Comparison of ENCODE assay signal across 9 cellular contexts in genomic region chr12:111407371-111408115, GRCh38. TPM values are rescaled to one million over a fixed set of nuclear protein-coding genes. Genes with fewer than 3 reads are reported as not detected.
A peak's percentile ranks its signal among the peaks of the same experiment; 100 is the strongest.
DNase-seq lines count a peak whose midpoint lies in the region; ATAC-seq, FAIRE-seq and TF ChIP-seq lines count a peak whose summit lies in the region.
"Had no signal": no experiment of that assay in that cellular context is flagged by ENCODE, and none has a peak within 500 bp of the region (broad histone marks: within the 10 kb centered on the region; RNA-seq: fewer than 3 reads in every experiment).

No MANE protein-coding gene starts in this region.

- H3K4me1 ChIP-seq in SK-N-SH (ENCODE audit: control insufficient read depth in 1 of 2, insufficient read depth in 2 of 2, low read depth in 1 of 2, low read length in 1 of 2) (peaks cover 52 to 54% of the 10 kb centered on the region in 2 experiments; a peak in 3 of 4 replicates), adipocyte (ENCODE audit: control insufficient read depth, insufficient read depth, low read length) (peaks cover 64% of the 10 kb centered on the region), kidney (ENCODE audit: control insufficient read depth in 1 of 2, insufficient read depth in 1 of 2, low read depth in 1 of 2, low read length in 2 of 2) (peaks cover 7 to 58% of the 10 kb centered on the region in 2 donors), suprapubic skin (peaks cover 88% of the 10 kb centered on the region)

- H3K9ac ChIP-seq in SK-N-SH (peak overlapping the region; percentile 92), adipocyte (ENCODE audit: low read length) (peak overlapping the region; percentile 95), kidney (ENCODE audit: low read length in 2 of 2) (peak overlapping the region; percentile 54 to 89)

- no peaks in the 10 kb centered on the region for H3K27me3 ChIP-seq in SK-N-SH (ENCODE audit: insufficient read depth)
- no peaks in the 10 kb centered on the region for H3K27me3 ChIP-seq in adipocyte (replicated peaks; ENCODE audit: control insufficient read depth, insufficient read depth, low read length)
- H3K27me3 ChIP-seq in suprapubic skin: no peaks in the 10 kb centered on the region

- 0 out of 2 replicates have a peak, but pooled peaks cover 3% of the 10 kb centered on the region for H4K20me1 ChIP-seq in SK-N-SH (ENCODE audit: insufficient read depth)

- no peak for TF ChIP-seq RAD21 in SK-N-SH (IDR thresholded peaks at IDR 0.05; ENCODE audit: low read length)

- H3K9me3 ChIP-seq in SK-N-SH: no peaks in the 10 kb centered on the region
- no peaks in the 10 kb centered on the region for H3K9me3 ChIP-seq in adipocyte (ENCODE audit: control insufficient read depth, low read length)
- H3K9me3 ChIP-seq in kidney (ENCODE audit: control insufficient read depth in 1 of 2, low read length in 2 of 2): no peaks in the 10 kb centered on the region
- H3K9me3 ChIP-seq in suprapubic skin: no peaks in the 10 kb centered on the region

- no peak for TF ChIP-seq CTCF in SK-N-SH (IDR thresholded peaks at IDR 0.05)
- no peak for TF ChIP-seq CTCF in kidney (IDR thresholded peaks at IDR 0.05; ENCODE audit: borderline replicate concordance, extremely low read depth, insufficient read depth)
- no peak for TF ChIP-seq CTCF in suprapubic skin (IDR thresholded peaks at IDR 0.05)

- peaks cover 40% of the 10 kb centered on the region for H3F3A ChIP-seq in SK-N-SH (replicated peaks; ENCODE audit: insufficient read depth)

- peak; percentile 43 for DNase-seq in SK-N-SH
- DNase-seq in adipocyte (ENCODE audit: low read depth): no peak
- peak; percentile 86 for DNase-seq in kidney
- no peak for DNase-seq in suprapubic skin (ENCODE audit: low spot score in 2 of 2)
- DNase-seq in T1000 (lab: John Stamatoyannopoulos, UW): no peak

- H3K9me2 ChIP-seq in SK-N-SH: no peaks in the 10 kb centered on the region

- H3K36me3 ChIP-seq in SK-N-SH (replicated peaks in 1 of 2; ENCODE audit: control insufficient read depth in 1 of 2, insufficient read depth in 2 of 2, low read length in 1 of 2) (no peaks in the 10 kb centered on the region), adipocyte (ENCODE audit: control insufficient read depth, insufficient read depth, low read length, severe bottlenecking) (no peaks in the 10 kb centered on the region), kidney (ENCODE audit: control insufficient read depth in 1 of 2, insufficient read depth in 2 of 2, low read length in 2 of 2) (no peaks in the 10 kb centered on the region), suprapubic skin (no peaks in the 10 kb centered on the region)

- H3K27ac ChIP-seq in SK-N-SH (ENCODE audit: low read depth in 2 of 2, low read length in 1 of 2) (peak overlapping the region; percentile 1 to 87; a peak in 2 of 4 replicates), kidney (ENCODE audit: low read depth in 2 of 2, low read length in 2 of 2) (peak overlapping the region; percentile 89 to 91), suprapubic skin (peak overlapping the region; percentile 6)
- H3K27ac ChIP-seq: epithelial cell of prostate had no signal

- H2AFZ ChIP-seq in SK-N-SH (ENCODE audit: low read depth): no peak overlapping the region

- TF ChIP-seq EP300 in SK-N-SH (IDR thresholded peaks at IDR 0.05; ENCODE audit: borderline replicate concordance in 1 of 2, low read depth in 1 of 2, low read length in 1 of 2) (no peak), suprapubic skin (IDR thresholded peaks at IDR 0.05) (no peak)

- intact Hi-C loops in kidney (cut with DNase I): no loop called here

- no peak for TF ChIP-seq POLR2A in suprapubic skin (IDR thresholded peaks at IDR 0.05)

- H3K4me3 ChIP-seq in SK-N-SH (ENCODE audit: low read depth in 2 of 2, low read length in 1 of 2) (peak overlapping the region; percentile 92), adipocyte (ENCODE audit: low read length) (peak overlapping the region; percentile 94), kidney (ENCODE audit: low read length in 2 of 2) (peak overlapping the region; percentile 75 to 76), suprapubic skin (peak overlapping the region; percentile 75)

- POLR2A ChIA-PET in SK-N-SH (lab: Yijun Ruan, JAX): no interaction called here

- peaks cover 68% of the 10 kb centered on the region for H3K79me2 ChIP-seq in SK-N-SH (ENCODE audit: insufficient read depth)

- peak overlapping the region; percentile 99 for H3K4me2 ChIP-seq in SK-N-SH

- 87% methylated on average over 8 of the region's 11 CpGs for WGBS in SK-N-SH (ENCODE audit: low lambda C conversion rate)
- WGBS in suprapubic skin: 79% methylated on average over 11 of the region's 11 CpGs

- CTCF ChIA-PET in SK-N-SH (lab: Yijun Ruan, JAX): interaction anchor here (0.8 to 19.6 kb wide), 4 partner anchors 9 to 122 kb away, joined by 3 to 618 read pairs (median 50); no protein-coding TSS in a partner anchor

- FAIRE-seq in kidney (lab: Jason Lieb, UNC): no peak

- ATAC-seq in SK-N-SH treated with all-trans-retinoic acid at 6 μM for 48 hours: no peak
- ATAC-seq in GM21737 (IDR thresholded peaks at IDR 0.05; ENCODE audit: unreplicated experiment): no peak
- ATAC-seq in GM18873 (IDR thresholded peaks at IDR 0.05; ENCODE audit: low FRiP score, unreplicated experiment): no peak

TF ChIP-seq in SK-N-SH, 30 proteins besides CTCF, POLR2A, EP300 and RAD21:
- TF ChIP-seq MXI1 (IDR thresholded peaks at IDR 0.05; ENCODE audit: low read depth, low read length) (0 out of 2 replicates have a peak, but pooled peaks have one; percentile 30), PBX3 (IDR thresholded peaks at IDR 0.05) (no peak), TAF1 (IDR thresholded peaks at IDR 0.05; ENCODE audit: borderline replicate concordance, low read depth, low read length) (no peak)

TF ChIP-seq in SK-N-SH treated with all-trans-retinoic acid at 6 μM for 48 hours, 23 proteins besides CTCF, POLR2A, EP300 and RAD21 (continues in another document):
- TF ChIP-seq CSDC2 (CRISPR knock-in tag; IDR thresholded peaks at IDR 0.05) (no peak), ZNF8 (CRISPR knock-in tag; IDR thresholded peaks at IDR 0.05) (no peak), TOX (CRISPR knock-in tag; IDR thresholded peaks at IDR 0.05; ENCODE audit: borderline replicate concordance) (no peak), PATZ1 (CRISPR knock-in tag; IDR thresholded peaks at IDR 0.05; ENCODE audit: borderline replicate concordance) (no peak), ZFP3 (CRISPR knock-in tag; IDR thresholded peaks at IDR 0.05) (no peak), ESRRG (CRISPR knock-in tag; IDR thresholded peaks at IDR 0.05) (no peak), CREB5 (CRISPR knock-in tag; IDR thresholded peaks at IDR 0.05; ENCODE audit: low read depth) (no peak), ISL1 (CRISPR knock-in tag; IDR thresholded peaks at IDR 0.05) (no peak), OSR1 (CRISPR knock-in tag; IDR thresholded peaks at IDR 0.05) (no peak), ZNF565 (CRISPR knock-in tag; conservative IDR thresholded peaks at IDR 0.05; ENCODE audit: low read depth) (no peak), TCF4 (CRISPR knock-in tag; IDR thresholded peaks at IDR 0.05; ENCODE audit: borderline replicate concordance) (no peak), BACH2 (CRISPR knock-in tag; IDR thresholded peaks at IDR 0.05; ENCODE audit: borderline replicate concordance) (no peak), SNAI2 (CRISPR knock-in tag; IDR thresholded peaks at IDR 0.05) (no peak)

RNA-seq across cellular contexts. Expression of gene SH2B3, which starts 1.8 kb away (rescaled TPM):
- 14.4 and 15.6 TPM in 2 replicates for polyA plus RNA-seq in SK-N-SH (2012; rRNA removed)
- 14.9 and 18.4 TPM in 2 replicates for polyA plus RNA-seq in SK-N-SH (2012; cell fraction: cytosol; rRNA removed)
- 19.2 and 26.6 TPM in 2 replicates for polyA plus RNA-seq in SK-N-SH (2012; cell fraction: nucleus; rRNA removed)
- 35.0 TPM for total RNA-seq in kidney
- polyA plus RNA-seq in kidney (ENCODE audit: insufficient read depth, low read depth, low replicate concordance): 7.3 TPM
- total RNA-seq in suprapubic skin: 1 to 10 TPM; 3.4 to 7.1 (median 4.2) TPM

RNA-seq across cellular contexts. Expression of gene PHETA1, which starts 38.6 kb away (rescaled TPM):
- 7.3 and 8.1 TPM in 2 replicates for polyA plus RNA-seq in SK-N-SH (2012; rRNA removed)
- 4.3 and 7.9 TPM in 2 replicates for polyA plus RNA-seq in SK-N-SH (2012; cell fraction: cytosol; rRNA removed)
- polyA plus RNA-seq in SK-N-SH (2012; cell fraction: nucleus; rRNA removed): 11.4 and 14.1 TPM in 2 replicates
- 19.0 TPM for total RNA-seq in kidney
- polyA plus RNA-seq in kidney (ENCODE audit: insufficient read depth, low read depth, low replicate concordance): 6.3 TPM
- 10 to 100 TPM; 15.9 to 25.7 (median 23.2) TPM for total RNA-seq in suprapubic skin

Comparison
In these comparisons a context has a peak if more than half of its experiments do, and no peak if none do; other contexts are left out.
1. DNase-seq: peak in SK-N-SH (single experiment) and kidney (single experiment); none in adipocyte (single experiment), suprapubic skin (0 of 2) and T1000 (single experiment).
2. H3K27ac ChIP-seq: peak in every context shown above with its lines; median percentile 90 in kidney; 44 in SK-N-SH; 6 in suprapubic skin.
3. Peak in every context shown above with its lines, with median percentiles within 50 percentile points of each other: H3K4me3 ChIP-seq and H3K9ac ChIP-seq.